ENCODE assay signal across 8 cellular contexts in genomic region chr6:32971581-32972352, GRCh38. TPM values are rescaled to one million over a fixed set of nuclear protein-coding genes. Genes with fewer than 3 reads are reported as not detected.
DNase-seq lines count a peak whose midpoint lies in the region; ATAC-seq and TF ChIP-seq lines count a peak whose summit lies in the region.

No MANE protein-coding gene starts in this region.

- peak; percentile 40 for ATAC-seq in GM21737 (IDR thresholded peaks at IDR 0.05; ENCODE audit: unreplicated experiment)

- H3K27ac ChIP-seq in esophagus (ENCODE audit: low read depth in 2 of 2, low read length in 1 of 2) = peak overlapping the region; percentile 100

- H3K36me3 ChIP-seq in esophagus (ENCODE audit: control insufficient read depth in 2 of 2, insufficient read depth in 2 of 2, low read length in 1 of 2) (peaks cover 18 to 27% of the 10 kb centered on the region in 2 donors), mucosa of stomach (ENCODE audit: control insufficient read depth, insufficient read depth, low read length) (peaks cover 25% of the 10 kb centered on the region)

- 0 to 1% methylated on average over 58 of the region's 58 CpGs for WGBS in esophagus, 2 donors

- H3K27me3 ChIP-seq in esophagus (ENCODE audit: control insufficient read depth in 1 of 2, insufficient read depth in 2 of 2, low read length in 2 of 2) (no peaks in the 10 kb centered on the region), mucosa of stomach (ENCODE audit: control insufficient read depth, insufficient read depth, low read length) (no peaks in the 10 kb centered on the region)

- H3K4me3 ChIP-seq in esophagus (ENCODE audit: low read depth in 1 of 2, low read length in 2 of 2) = peak overlapping the region; percentile 96 to 97
- H3K4me3 ChIP-seq in mucosa of stomach (ENCODE audit: low read length) = peak overlapping the region; percentile 82

- H3K9me3 ChIP-seq in esophagus (ENCODE audit: control insufficient read depth in 2 of 2, insufficient read depth in 1 of 2, low read depth in 1 of 2, low read length in 1 of 2) = no peaks in the 10 kb centered on the region
- H3K9me3 ChIP-seq in mucosa of stomach (ENCODE audit: control insufficient read depth, low read length) = no peaks in the 10 kb centered on the region

- H3K9ac ChIP-seq in mucosa of stomach (ENCODE audit: low read length) = peak overlapping the region; percentile 99

- peak; percentile 99 for DNase-seq in DMS79 treated with DMSO at 0.1 percent for 48 hours (lab: John Stamatoyannopoulos, UW)
- DNase-seq in KG1 (lab: John Stamatoyannopoulos, UW) = peak; percentile 97
- DNase-seq in activated T-cell treated with anti-CD3 and anti-CD28 coated beads, Interleukin-2, amount 50 U/mL, for 48 hours = peak; percentile 99 to 100
- DNase-seq in stimulated activated CD8-positive, alpha-beta memory T cell treated with anti-CD3 and anti-CD28 coated beads, Interleukin-4, amount 100 ng/mL, for 48 hours = peak; percentile 100

- peaks cover 0 to 6% of the 10 kb centered on the region in 2 donors for H3K4me1 ChIP-seq in esophagus (ENCODE audit: control insufficient read depth in 2 of 2, insufficient read depth in 2 of 2, low read length in 1 of 2)
- peaks cover 34% of the 10 kb centered on the region for H3K4me1 ChIP-seq in mucosa of stomach (ENCODE audit: control insufficient read depth, insufficient read depth, low read length)

TF ChIP-seq in PFSK-1, 5 proteins besides CTCF, POLR2A, EP300 and RAD21:
- no peak for TF ChIP-seq FOXP2 (optimal IDR thresholded peaks at IDR 0.05; ENCODE audit: borderline replicate concordance, extremely low read depth, extremely low read length, insufficient read depth)
- TF ChIP-seq TAF1 (IDR thresholded peaks at IDR 0.05; ENCODE audit: borderline replicate concordance, insufficient read depth, low read length) = peak; percentile 99
- TF ChIP-seq POLR2AphosphoS5 (IDR thresholded peaks at IDR 0.05; ENCODE audit: low read depth, low read length) = peak; percentile 99
- peak; percentile 76; the same call in 1 of the 2 replicates for TF ChIP-seq SIN3A (IDR thresholded peaks at IDR 0.05; ENCODE audit: borderline replicate concordance, insufficient read depth, low read length)
- TF ChIP-seq, protein P1, sequence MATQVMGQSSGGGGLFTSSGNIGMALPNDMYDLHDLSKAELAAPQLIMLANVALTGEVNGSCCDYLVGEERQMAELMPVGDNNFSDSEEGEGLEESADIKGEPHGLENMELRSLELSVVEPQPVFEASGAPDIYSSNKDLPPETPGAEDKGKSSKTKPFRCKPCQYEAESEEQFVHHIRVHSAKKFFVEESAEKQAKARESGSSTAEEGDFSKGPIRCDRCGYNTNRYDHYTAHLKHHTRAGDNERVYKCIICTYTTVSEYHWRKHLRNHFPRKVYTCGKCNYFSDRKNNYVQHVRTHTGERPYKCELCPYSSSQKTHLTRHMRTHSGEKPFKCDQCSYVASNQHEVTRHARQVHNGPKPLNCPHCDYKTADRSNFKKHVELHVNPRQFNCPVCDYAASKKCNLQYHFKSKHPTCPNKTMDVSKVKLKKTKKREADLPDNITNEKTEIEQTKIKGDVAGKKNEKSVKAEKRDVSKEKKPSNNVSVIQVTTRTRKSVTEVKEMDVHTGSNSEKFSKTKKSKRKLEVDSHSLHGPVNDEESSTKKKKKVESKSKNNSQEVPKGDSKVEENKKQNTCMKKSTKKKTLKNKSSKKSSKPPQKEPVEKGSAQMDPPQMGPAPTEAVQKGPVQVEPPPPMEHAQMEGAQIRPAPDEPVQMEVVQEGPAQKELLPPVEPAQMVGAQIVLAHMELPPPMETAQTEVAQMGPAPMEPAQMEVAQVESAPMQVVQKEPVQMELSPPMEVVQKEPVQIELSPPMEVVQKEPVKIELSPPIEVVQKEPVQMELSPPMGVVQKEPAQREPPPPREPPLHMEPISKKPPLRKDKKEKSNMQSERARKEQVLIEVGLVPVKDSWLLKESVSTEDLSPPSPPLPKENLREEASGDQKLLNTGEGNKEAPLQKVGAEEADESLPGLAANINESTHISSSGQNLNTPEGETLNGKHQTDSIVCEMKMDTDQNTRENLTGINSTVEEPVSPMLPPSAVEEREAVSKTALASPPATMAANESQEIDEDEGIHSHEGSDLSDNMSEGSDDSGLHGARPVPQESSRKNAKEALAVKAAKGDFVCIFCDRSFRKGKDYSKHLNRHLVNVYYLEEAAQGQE (IDR thresholded peaks at IDR 0.05; ENCODE audit: insufficient read depth in 1 of 2, low read depth in 2 of 2, low read length in 2 of 2) = peak in 1 of 2 experiments; percentile 45; a peak in 2 of 4 replicates

RNA-seq across cellular contexts. Expression of gene BRD2, which starts 3.4 kb away (rescaled TPM):
- polyA plus RNA-seq in PFSK-1 (2012; ENCODE audit: insufficient read length, low read depth) = 129 TPM
- 10 to 100 TPM; 86.9 to 97.6 TPM for polyA plus RNA-seq in esophagus

RNA-seq across cellular contexts. Expression of gene HLA-DMA, which starts 18.9 kb away (rescaled TPM):
- polyA plus RNA-seq in PFSK-1 (2012; ENCODE audit: insufficient read length, low read depth) = not detected
- polyA plus RNA-seq in esophagus = 10 to 100 TPM; 11.3 to 14.4 TPM

RNA-seq across cellular contexts. Expression of gene HLA-DMB, which starts 30.9 kb away (rescaled TPM):
- polyA plus RNA-seq in PFSK-1 (2012; ENCODE audit: insufficient read length, low read depth) = not detected
- polyA plus RNA-seq in esophagus = 1 to 10 TPM; 2.5 to 7.3 TPM

RNA-seq across cellular contexts. Expression of gene HLA-DOA, which starts 37.6 kb away (rescaled TPM):
- polyA plus RNA-seq in PFSK-1 (2012; ENCODE audit: insufficient read length, low read depth) = not detected
- polyA plus RNA-seq in esophagus = 1 to 10 TPM in 1 of 2 donors, under 1 TPM in 1; 0.49 to 1.5 TPM

Comparison
In these comparisons a context has a peak if more than half of its experiments do, and no peak if none do; other contexts are left out.
1. Peak in every context shown above with its lines: DNase-seq, ATAC-seq, H3K4me3 ChIP-seq and H3K27ac ChIP-seq.